In the genomic region with DNA sequence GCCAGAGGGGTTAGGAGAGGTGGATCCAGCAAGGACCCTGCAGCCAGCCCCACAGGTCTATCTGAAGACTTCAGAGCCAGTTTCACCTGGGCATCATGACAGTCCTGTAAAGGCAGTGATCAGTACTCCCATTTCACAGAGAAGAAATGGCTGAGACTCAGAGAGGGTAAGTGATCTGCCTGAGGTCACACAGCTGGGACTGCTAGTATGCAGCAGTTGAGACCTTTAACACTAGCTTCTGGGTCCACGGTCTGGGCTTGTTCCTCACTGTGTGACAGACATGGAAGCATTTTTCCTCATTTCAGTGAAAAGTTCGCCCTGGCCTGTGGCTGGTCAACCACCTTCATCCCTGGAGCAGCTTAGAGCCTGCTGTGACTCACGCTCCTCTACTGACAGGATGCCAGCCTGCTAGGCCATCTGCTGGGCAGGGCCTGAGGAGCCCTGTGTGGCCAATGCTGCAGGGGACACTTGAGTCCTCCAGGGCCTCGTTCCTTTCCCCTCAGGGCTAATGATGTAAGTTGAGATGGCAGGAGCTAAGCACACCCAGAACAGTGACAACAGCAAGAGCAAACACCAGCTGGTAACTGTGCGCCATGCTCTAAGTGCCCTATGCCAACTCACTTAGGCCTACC, we compare ENCODE assay signal across 12 cellular contexts.
A peak's percentile ranks its signal among the peaks of the same experiment; 100 is the strongest.
DNase-seq lines count a peak whose midpoint lies in the region; ATAC-seq and TF ChIP-seq lines count a peak whose summit lies in the region.
"Had no signal": no experiment of that assay in that cellular context is flagged by ENCODE, and none has a peak within 500 bp of the region (broad histone marks: within the 10 kb centered on the region; RNA-seq: fewer than 3 reads in every experiment).

No MANE protein-coding gene starts in this region.

- H3K36me3 Mint-ChIP-seq in chondrocyte (ENCODE audit: low read depth): no peaks in the 10 kb centered on the region
- H3K36me3 Mint-ChIP-seq: activated naive CD8-positive, alpha-beta T cell treated with anti-CD3 and anti-CD28 coated beads for 36 hours had no signal

- no peak overlapping the region for H3K27ac Mint-ChIP-seq in chondrocyte (ENCODE audit: unreplicated experiment)
- H3K27ac Mint-ChIP-seq: activated naive CD8-positive, alpha-beta T cell treated with anti-CD3 and anti-CD28 coated beads for 36 hours had no signal

- no peak overlapping the region for H3K27ac ChIP-seq in effector memory CD4-positive, alpha-beta T cell (ENCODE audit: insufficient read depth, low read length, poor library complexity, severe bottlenecking)
- H3K27ac ChIP-seq: right atrium auricular region had no signal

- H3K36me3 ChIP-seq in effector memory CD4-positive, alpha-beta T cell (ENCODE audit: control insufficient read depth, insufficient read depth, low read length): no peaks in the 10 kb centered on the region
- H3K36me3 ChIP-seq: right atrium auricular region had no signal

- H3K27me3 ChIP-seq in effector memory CD4-positive, alpha-beta T cell (replicated peaks; ENCODE audit: control insufficient read depth, insufficient read depth, low read length, poor library complexity, severe bottlenecking): no peaks in the 10 kb centered on the region
- H3K27me3 ChIP-seq: right atrium auricular region had no signal

- peaks cover 4% of the 10 kb centered on the region for H3K27me3 Mint-ChIP-seq in chondrocyte (ENCODE audit: low read depth)

- H3K9me3 Mint-ChIP-seq in chondrocyte (ENCODE audit: low read depth): no peaks in the 10 kb centered on the region
- H3K9me3 Mint-ChIP-seq: activated naive CD8-positive, alpha-beta T cell treated with anti-CD3 and anti-CD28 coated beads for 36 hours had no signal

- H3K4me3 ChIP-seq in epithelial cell of esophagus (ENCODE audit: low read length): no peak overlapping the region
- no peak overlapping the region for H3K4me3 ChIP-seq in effector memory CD4-positive, alpha-beta T cell (ENCODE audit: insufficient read depth, low read depth, low read length, poor library complexity, severe bottlenecking)
- H3K4me3 ChIP-seq: right atrium auricular region had no signal

- DNase-seq in AG08395 (ENCODE audit: low spot score) (peak; percentile 55), G401 (ENCODE audit: low spot score) (peak; percentile 75), NCI-H510A treated with DMSO at 0.1 percent for 48 hours (lab: John Stamatoyannopoulos, UW) (peak; percentile 99), epithelial cell of esophagus (ENCODE audit: low read depth) (peak; percentile 15), chondrocyte (ENCODE audit: low spot score) (no peak)
- no peak for DNase-seq in effector memory CD4-positive, alpha-beta T cell
- DNase-seq: activated naive CD8-positive, alpha-beta T cell treated with anti-CD3 and anti-CD28 coated beads for 36 hours; foreskin fibroblast; H7 had no signal

- ATAC-seq in GM21576 (IDR thresholded peaks at IDR 0.05; ENCODE audit: unreplicated experiment) (no peak), HG02678 (IDR thresholded peaks at IDR 0.05; ENCODE audit: unreplicated experiment) (no peak)

- H3K9me3 ChIP-seq in effector memory CD4-positive, alpha-beta T cell (ENCODE audit: control insufficient read depth, low read length): no peaks in the 10 kb centered on the region
- H3K9me3 ChIP-seq: right atrium auricular region had no signal

- in situ Hi-C loops in G401 (cut with HindIII; ENCODE audit: low sequenced_read_pairs): no loop called here

- H3K4me1 ChIP-seq in effector memory CD4-positive, alpha-beta T cell (ENCODE audit: control insufficient read depth, insufficient read depth, low read length, poor library complexity, severe bottlenecking): peaks cover under 1% of the 10 kb centered on the region
- H3K4me1 ChIP-seq: right atrium auricular region had no signal

- TF ChIP-seq CTCF in epithelial cell of esophagus (IDR thresholded peaks at IDR 0.05; ENCODE audit: insufficient read depth, low read depth, low read length, missing control alignments): no peak
- no peak for TF ChIP-seq CTCF in chondrocyte (IDR thresholded peaks at IDR 0.05)

- peaks cover 12% of the 10 kb centered on the region for H3K4me1 Mint-ChIP-seq in chondrocyte (ENCODE audit: low read depth)

- H3K4me3 Mint-ChIP-seq in chondrocyte (ENCODE audit: unreplicated experiment): no peak overlapping the region
- H3K4me3 Mint-ChIP-seq: activated naive CD8-positive, alpha-beta T cell treated with anti-CD3 and anti-CD28 coated beads for 36 hours had no signal

Comparison
In these comparisons a context has a peak if more than half of its experiments do, and no peak if none do; other contexts are left out.
1. DNase-seq: peak in AG08395 (single experiment), G401 (single experiment), NCI-H510A treated with DMSO at 0.1 percent for 48 hours (single experiment) and epithelial cell of esophagus (single experiment); none in effector memory CD4-positive, alpha-beta T cell (0 of 3) and chondrocyte (single experiment).